24 cellular contexts compared by ENCODE assay signal in genomic region chr6:41748542-41748941, GRCh38. TPM values are rescaled to one million over a fixed set of nuclear protein-coding genes. Genes with fewer than 3 reads are reported as not detected.
"Had no signal": no experiment of that assay in that cellular context is flagged by ENCODE, and none has a peak within 500 bp of the region (broad histone marks: within the 10 kb centered on the region; RNA-seq: fewer than 3 reads in every experiment).

No MANE protein-coding gene starts in this region.

- ATAC-seq: activated CD4-positive, CD25-positive, alpha-beta regulatory T cell treated with anti-CD3 and anti-CD28 coated beads, Interleukin-2, amount 50 U/mL, for 24 hours; activated CD8-positive, alpha-beta T cell treated with anti-CD3 and anti-CD28 coated beads, Interleukin-2, amount 10 ng/mL, durations not matched to agents 7 days and 5 days; foreskin keratinocyte; natural killer cell treated with Interleukin-12 subunit alpha and Interleukin-12 subunit beta and Interleukin-15 and Interleukin-18, amount 100 ng/mL, for 72 hours had no signal

- H3K4me3 ChIP-seq: left ventricle myocardium inferior, ovary, tibial nerve had no signal

- H3K27ac ChIP-seq: foreskin keratinocyte, left ventricle myocardium inferior, neutrophil, ovary, tibial nerve, VCaP had no signal

- H3K27me3 ChIP-seq: ovary, tibial nerve had no signal

- DNase-seq: activated CD4-positive, alpha-beta T cell treated with anti-CD3 and anti-CD28 coated beads, Interleukin-2, amount 10 ng/mL, durations not matched to agents 7 days and 5 days; activated CD8-positive, alpha-beta T cell treated with anti-CD3 and anti-CD28 coated beads, Interleukin-2, amount 10 ng/mL, durations not matched to agents 7 days and 5 days; activated gamma-delta T cell treated with Interleukin-2 at 50 U/mL for 16 hours; anterior cingulate cortex; effector CD8-positive, alpha-beta T cell; erythroblast; foreskin keratinocyte; kidney glomerular epithelial cell; left ventricle myocardium inferior; ovary; right cardiac atrium; stimulated activated CD4-positive, alpha-beta T cell treated with anti-CD3 and anti-CD28 coated beads, Interleukin-12 subunit alpha, Interleukin-12 subunit beta, amount 100 ng/mL, for 4 hours; stimulated activated CD4-positive, alpha-beta T cell treated with anti-CD3 and anti-CD28 coated beads, Interleukin-4, amount 100 ng/mL, for 4 hours had no signal

- H3K9me3 ChIP-seq: left ventricle myocardium inferior, neutrophil, ovary, tibial nerve had no signal

- H3K36me3 ChIP-seq: left ventricle myocardium inferior, neutrophil, ovary, tibial nerve had no signal

- H3K4me1 ChIP-seq: foreskin keratinocyte, left ventricle myocardium inferior, tibial nerve had no signal

RNA-seq across cellular contexts. Expression of gene PGC, which starts 1.3 kb away (rescaled TPM):
- total RNA-seq: activated CD4-positive, alpha-beta T cell treated with anti-CD3 and anti-CD28 coated beads, Interleukin-2, amount 10 ng/mL, durations not matched to agents 7 days and 5 days; activated CD8-positive, alpha-beta T cell treated with anti-CD3 and anti-CD28 coated beads, Interleukin-2, amount 10 ng/mL, durations not matched to agents 7 days and 5 days; cardiac septum; fibroblast of lung; foreskin keratinocyte; glomerular endothelial cell; left ventricle myocardium inferior; natural killer cell treated with Interleukin-12 subunit alpha and Interleukin-12 subunit beta and Interleukin-15 and Interleukin-18, amount 100 ng/mL, for 72 hours; pulmonary artery endothelial cell; T-helper 2 cell treated with Interferon-gamma antibody and Interleukin-4, amounts not matched to agents 100 ng/mL and 5 ng/mL, for 36 hours; tibial nerve had no signal
- polyA plus RNA-seq: fibroblast of lung, foreskin keratinocyte had no signal

RNA-seq across cellular contexts. Expression of gene PRICKLE4, which starts 32.0 kb away (rescaled TPM):
- total RNA-seq: activated CD4-positive, alpha-beta T cell treated with anti-CD3 and anti-CD28 coated beads, Interleukin-2, amount 10 ng/mL, durations not matched to agents 7 days and 5 days; activated T-helper 1 cell treated with anti-CD3 and anti-CD28 coated beads, Interleukin-12 subunit alpha, Interleukin-12 subunit beta, Interleukin-2, Interleukin-4 antibody, amounts not matched to agents 30 ng/mL and 10 ng/mL and 1 ng/mL, durations not matched to agents 14 hours and 24 hours and 36 hours; fibroblast of lung; natural killer cell treated with Interleukin-12 subunit alpha and Interleukin-12 subunit beta and Interleukin-15 and Interleukin-18, amount 100 ng/mL, for 72 hours; T-helper 2 cell treated with Interferon-gamma antibody and Interleukin-4, amounts not matched to agents 100 ng/mL and 5 ng/mL, for 36 hours had no signal
